Comparison of ENCODE assay signal across 8 cellular contexts in genomic region chr11:62081378-62082291, GRCh38. TPM values are rescaled to one million over a fixed set of nuclear protein-coding genes. Genes with fewer than 3 reads are reported as not detected.
A peak's percentile ranks its signal among the peaks of the same experiment; 100 is the strongest.
DNase-seq lines count a peak whose midpoint lies in the region; ATAC-seq and TF ChIP-seq lines count a peak whose summit lies in the region.

No MANE protein-coding gene starts in this region.

- H3K27ac Mint-ChIP-seq in H9: no peak overlapping the region
- H3K27ac Mint-ChIP-seq in activated CD4-positive, alpha-beta T cell treated with anti-CD3 and anti-CD28 coated beads for 36 hours: no peak overlapping the region

- H3K4me1 Mint-ChIP-seq in H9: peaks cover 4 to 5% of the 10 kb centered on the region in 2 experiments; a peak in 3 of 4 replicates
- peaks cover 8% of the 10 kb centered on the region for H3K4me1 Mint-ChIP-seq in activated CD4-positive, alpha-beta T cell treated with anti-CD3 and anti-CD28 coated beads for 36 hours

- POLR2A ChIA-PET in activated CD4-positive, alpha-beta T cell treated with anti-CD3 and anti-CD28 coated beads for 36 hours (lab: Charles Lee): interaction anchor here (0.7 to 1.2 kb wide), 3 partner anchors 111 to 182 kb away, joined by 3 to 7 read pairs (median 4); no protein-coding TSS in a partner anchor

- H4K5ac ChIP-seq in H9 (ENCODE audit: insufficient read length, low read depth, low read length): no peak overlapping the region

- no peaks in the 10 kb centered on the region for H3K4me1 ChIP-seq in H9 (ENCODE audit: insufficient read depth, low read length)

- H3K27me3 ChIP-seq in H9 (ENCODE audit: insufficient read depth, low read length): no peaks in the 10 kb centered on the region

- H4K8ac ChIP-seq in H9 (replicated peaks; ENCODE audit: insufficient read length, low read depth, low read length): no peak overlapping the region

- H3K27ac ChIP-seq in H9 (ENCODE audit: insufficient read length, low read depth, low read length): no peak overlapping the region

- H2BK120ac ChIP-seq in H9 (ENCODE audit: low read depth, low read length, poor library complexity, severe bottlenecking): no peak overlapping the region

- H3K9me3 Mint-ChIP-seq in H9: peaks cover 7 to 13% of the 10 kb centered on the region in 2 experiments; a peak in 4 of 5 replicates
- H3K9me3 Mint-ChIP-seq in activated CD4-positive, alpha-beta T cell treated with anti-CD3 and anti-CD28 coated beads for 36 hours (ENCODE audit: low read depth): no peaks in the 10 kb centered on the region

- no peak overlapping the region for H2BK15ac ChIP-seq in H9 (ENCODE audit: low read depth, low read length)

- no peaks in the 10 kb centered on the region for H3K9me3 ChIP-seq in H9 (ENCODE audit: control insufficient read depth, low read depth, low read length)

- no peak overlapping the region for H3K23ac ChIP-seq in H9 (ENCODE audit: insufficient read length, low read depth, low read length)

- peak; percentile 84 for DNase-seq in AG08395 (ENCODE audit: low spot score)
- peak; percentile 79 for DNase-seq in H9
- DNase-seq in NCI-H510A treated with DMSO at 0.1 percent for 48 hours (lab: John Stamatoyannopoulos, UW): peak; percentile 75
- peak; percentile 90 for DNase-seq in activated CD4-positive, alpha-beta T cell treated with anti-CD3 and anti-CD28 coated beads for 36 hours
- peak; percentile 78 for DNase-seq in cerebellar cortex (ENCODE audit: low spot score)
- DNase-seq in left lobe of liver (ENCODE audit: low spot score): peak; percentile 79
- DNase-seq in stimulated activated CD4-positive, alpha-beta T cell treated with anti-CD3 and anti-CD28 coated beads, Interleukin-4, amount 100 ng/mL, for 24 hours: peak; percentile 83
- DNase-seq in GF-D8 (lab: John Stamatoyannopoulos, UW): no peak

- H2BK20ac ChIP-seq in H9 (ENCODE audit: low read depth, low read length, poor library complexity, severe bottlenecking): no peak overlapping the region

- H3K9ac ChIP-seq in H9 (ENCODE audit: extremely low read depth, insufficient read length, low read length): no peak overlapping the region

- no peak overlapping the region for H3K4ac ChIP-seq in H9 (ENCODE audit: low read depth, low read length)

- CTCF ChIA-PET in activated CD4-positive, alpha-beta T cell treated with anti-CD3 and anti-CD28 coated beads for 36 hours (lab: Charles Lee): interaction anchor here (0.6 to 9.2 kb wide), 69 partner anchors 9 to 1402 kb away, joined by 3 to 232 read pairs (median 6); partner anchors contain the start of genes BEST1, FADS3, FEN1 and FTH1

- H2BK5ac ChIP-seq in H9 (ENCODE audit: insufficient read length, low read length): no peak overlapping the region

- H3K79me2 ChIP-seq in H9 (ENCODE audit: insufficient read depth, low read length): no peaks in the 10 kb centered on the region

- H3K36me3 Mint-ChIP-seq in H9 (ENCODE audit: insufficient read depth in 1 of 3, low read depth in 3 of 3): peaks cover 0 to 3% (median 3%) of the 10 kb centered on the region in 3 experiments; a peak in 3 of 7 replicates
- no peaks in the 10 kb centered on the region for H3K36me3 Mint-ChIP-seq in activated CD4-positive, alpha-beta T cell treated with anti-CD3 and anti-CD28 coated beads for 36 hours (ENCODE audit: low read depth)

- H4K20me1 ChIP-seq in H9 (ENCODE audit: control insufficient read depth, insufficient read depth, insufficient read length): no peaks in the 10 kb centered on the region

- no peak overlapping the region for H4K91ac ChIP-seq in H9 (ENCODE audit: insufficient read length, low read depth, low read length)

- H3K18ac ChIP-seq in H9 (ENCODE audit: insufficient read length, low read depth, low read length): no peak overlapping the region

- no CpG with 5 or more reads among the region's 16 CpGs for WGBS in H9 (ENCODE audit: extremely low coverage, insufficient read length, low lambda C conversion rate)

- no peak overlapping the region for H2AK5ac ChIP-seq in H9 (ENCODE audit: insufficient read length, low read length)

- ATAC-seq in activated CD4-positive, alpha-beta T cell treated with anti-CD3 and anti-CD28 coated beads for 36 hours: peak; percentile 92
- peak; percentile 100 for ATAC-seq in left lobe of liver

- H3K4me3 Mint-ChIP-seq in H9: no peak overlapping the region
- H3K4me3 Mint-ChIP-seq in activated CD4-positive, alpha-beta T cell treated with anti-CD3 and anti-CD28 coated beads for 36 hours: no peak overlapping the region

- intact Hi-C loops in activated CD4-positive, alpha-beta T cell treated with anti-CD3 and anti-CD28 coated beads for 36 hours (cut with DNase I, micrococcal nuclease): loop anchor here (1.0 to 5.0 kb wide), 7 partner anchors 114 to 284 kb away; partner anchors contain the start of gene FTH1 (in 2 of the 2)

- H3K14ac ChIP-seq in H9 (ENCODE audit: insufficient read depth, low read length): no peak overlapping the region

- no peaks in the 10 kb centered on the region for H3K79me1 ChIP-seq in H9 (ENCODE audit: insufficient read depth, low read depth, low read length, poor library complexity, severe bottlenecking)

- no peaks in the 10 kb centered on the region for H3K23me2 ChIP-seq in H9 (ENCODE audit: insufficient read length, low read depth, low read length, poor library complexity, severe bottlenecking)

- no peak overlapping the region for H3K56ac ChIP-seq in H9 (ENCODE audit: insufficient read length, low read depth, low read length)

- no peaks in the 10 kb centered on the region; the same call in 1 of the 2 replicates for H3K27me3 Mint-ChIP-seq in H9 (ENCODE audit: low read depth)
- no peaks in the 10 kb centered on the region for H3K27me3 Mint-ChIP-seq in activated CD4-positive, alpha-beta T cell treated with anti-CD3 and anti-CD28 coated beads for 36 hours

- no peak overlapping the region for H2BK12ac ChIP-seq in H9 (ENCODE audit: insufficient read length, low read depth, low read length)

- H3K4me2 ChIP-seq in H9 (ENCODE audit: insufficient read depth, insufficient read length, low read length): no peak overlapping the region

- TF ChIP-seq CTCF in H9 (conservative IDR thresholded peaks at IDR 0.05): peak; percentile 95

- no peak overlapping the region for H2AFZ ChIP-seq in H9 (ENCODE audit: low read length)

- no peak overlapping the region for H3T11ph ChIP-seq in H9 (ENCODE audit: low read length)

RNA-seq across cellular contexts. Expression of gene INCENP, which starts 42.2 kb away (rescaled TPM):
- total RNA-seq in H9 (2021) (94.1 and 99.9 TPM in 2 replicates), left lobe of liver (7.3 TPM)
- 100 to 1,000 TPM; 125 to 140 TPM for total RNA-seq in activated CD4-positive, alpha-beta T cell treated with anti-CD3 and anti-CD28 coated beads for 36 hours

Comparison
In these comparisons a context has a peak if more than half of its experiments do, and no peak if none do; other contexts are left out.
1. RNA of gene INCENP, which starts 42.2 kb away (total RNA-seq): 125 to 140 TPM in activated CD4-positive, alpha-beta T cell treated with anti-CD3 and anti-CD28 coated beads for 36 hours and 94.1 to 99.9 TPM in H9; 7.3 TPM in left lobe of liver (single experiment); every median in the first group is over 10 times any median in the second.